ENCODE assay signal across 10 cellular contexts in the genomic region with DNA sequence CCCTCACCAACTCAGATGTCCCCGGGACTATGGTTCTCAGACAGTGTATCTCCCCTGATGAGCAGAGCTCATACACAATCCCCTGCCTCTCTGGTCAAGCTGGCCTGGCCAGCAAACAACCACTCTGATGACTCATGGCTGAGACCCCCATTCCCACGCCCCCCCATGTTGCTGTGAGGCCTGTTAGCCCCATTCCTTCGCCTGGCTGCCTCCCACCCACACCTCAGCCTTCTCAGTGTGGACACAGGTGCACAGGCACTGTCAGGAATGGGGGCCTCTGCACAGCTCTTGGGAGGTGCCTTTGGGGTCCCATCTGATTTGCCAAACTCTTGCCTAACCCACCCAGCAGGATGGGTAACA.
"Had no signal": no experiment of that assay in that cellular context is flagged by ENCODE, and none has a peak within 500 bp of the region (broad histone marks: within the 10 kb centered on the region; RNA-seq: fewer than 3 reads in every experiment).

No MANE protein-coding gene starts in this region.

- H3K27ac ChIP-seq: foreskin keratinocyte had no signal

- H3K27me3 ChIP-seq: foreskin keratinocyte had no signal

- H3K36me3 Mint-ChIP-seq: activated naive CD4-positive, alpha-beta T cell treated with anti-CD3 and anti-CD28 coated beads, Interleukin-2, amount 50 U/mL, for 72 hours had no signal

- H3K9me3 Mint-ChIP-seq: activated B cell treated with CpG ODN at 0.5 μM for 24 hours; activated CD4-positive, alpha-beta T cell treated with anti-CD3 and anti-CD28 coated beads, Interleukin-2, amount 10 ng/mL, durations not matched to agents 7 days and 5 days; activated naive CD4-positive, alpha-beta T cell treated with anti-CD3 and anti-CD28 coated beads, Interleukin-2, amount 50 U/mL, for 72 hours had no signal

- DNase-seq: activated B cell treated with CpG ODN at 0.5 μM for 24 hours; activated CD4-positive, alpha-beta T cell treated with anti-CD3 and anti-CD28 coated beads, Interleukin-2, amount 10 ng/mL, durations not matched to agents 7 days and 5 days; activated effector memory CD4-positive, alpha-beta T cell treated with anti-CD3 and anti-CD28 coated beads, Interleukin-2, amount 50 U/mL, for 16 hours; activated T-cell treated with anti-CD3 and anti-CD28 coated beads, Interleukin-2, amount 50 U/mL, for 1 hour; amniotic stem cell; foreskin keratinocyte; stimulated activated CD4-positive, alpha-beta T cell treated with anti-CD3 and anti-CD28 coated beads, Interleukin-12 subunit alpha, Interleukin-12 subunit beta, amount 100 ng/mL, for 4 hours; stimulated activated naive CD8-positive, alpha-beta T cell treated with anti-CD3 and anti-CD28 coated beads, Interleukin-15, Interleukin-2, amounts not matched to agents 100 U/mL and 50 U/mL, for 24 hours; T-helper 17 cell had no signal

- H3K4me3 Mint-ChIP-seq: activated B cell treated with CpG ODN at 0.5 μM for 24 hours; activated CD4-positive, alpha-beta T cell treated with anti-CD3 and anti-CD28 coated beads, Interleukin-2, amount 10 ng/mL, durations not matched to agents 7 days and 5 days; T-helper 17 cell had no signal

- H3K27ac Mint-ChIP-seq: activated B cell treated with CpG ODN at 0.5 μM for 24 hours; activated CD4-positive, alpha-beta T cell treated with anti-CD3 and anti-CD28 coated beads, Interleukin-2, amount 10 ng/mL, durations not matched to agents 7 days and 5 days; activated naive CD4-positive, alpha-beta T cell treated with anti-CD3 and anti-CD28 coated beads, Interleukin-2, amount 50 U/mL, for 72 hours; T-helper 17 cell had no signal

- ATAC-seq: activated naive CD4-positive, alpha-beta T cell treated with anti-CD3 and anti-CD28 coated beads, Interleukin-2, amount 50 U/mL, for 72 hours; foreskin keratinocyte; stimulated activated naive CD8-positive, alpha-beta T cell treated with anti-CD3 and anti-CD28 coated beads, Interleukin-15, Interleukin-2, amounts not matched to agents 100 U/mL and 50 U/mL, for 24 hours; T-helper 17 cell had no signal
